ENCODE assay signal across 2 cellular contexts in the genomic region with DNA sequence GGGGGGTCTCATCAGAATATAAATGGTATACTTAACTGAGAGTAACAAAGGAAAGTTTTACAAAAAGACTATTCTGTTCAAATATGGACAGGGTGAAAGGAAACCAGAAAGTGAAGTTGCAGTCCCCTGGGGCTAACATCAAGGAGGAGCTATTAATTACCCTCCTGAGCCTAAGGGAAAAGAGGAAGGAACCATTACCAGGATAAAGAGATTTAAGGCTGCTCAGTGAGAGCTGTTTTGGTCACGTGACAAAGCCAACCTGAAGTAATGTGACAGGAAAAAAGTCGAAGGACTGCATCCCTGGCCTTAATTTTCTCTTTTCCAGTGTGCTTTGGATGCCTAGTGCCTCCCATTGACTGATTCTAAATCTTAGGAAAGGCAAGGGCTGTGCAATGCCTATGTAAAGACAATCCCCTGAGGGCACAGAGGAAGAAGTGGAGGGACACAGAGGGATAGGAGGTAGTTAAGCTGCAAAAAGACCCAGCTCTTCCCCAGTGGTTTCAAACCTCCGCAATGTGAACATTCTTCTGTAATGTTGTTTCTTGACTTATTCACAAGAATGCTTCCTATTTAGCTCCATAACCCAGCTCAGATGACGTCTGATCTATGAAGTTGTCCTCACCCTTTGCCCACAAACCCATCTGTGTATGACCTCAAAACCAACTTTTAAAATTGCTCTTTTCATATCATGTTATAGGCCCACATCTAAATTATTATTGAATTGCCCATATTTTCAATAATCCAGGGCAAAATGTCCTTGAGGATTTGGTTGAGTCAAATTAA.
TF ChIP-seq lines count a peak whose summit lies in the region.

No MANE protein-coding gene starts in this region.

TF ChIP-seq in SK-N-SH, 30 proteins besides CTCF, POLR2A, EP300 and RAD21:
- no peak for TF ChIP-seq ELF1 (IDR thresholded peaks at IDR 0.05)
- TF ChIP-seq, protein P1, sequence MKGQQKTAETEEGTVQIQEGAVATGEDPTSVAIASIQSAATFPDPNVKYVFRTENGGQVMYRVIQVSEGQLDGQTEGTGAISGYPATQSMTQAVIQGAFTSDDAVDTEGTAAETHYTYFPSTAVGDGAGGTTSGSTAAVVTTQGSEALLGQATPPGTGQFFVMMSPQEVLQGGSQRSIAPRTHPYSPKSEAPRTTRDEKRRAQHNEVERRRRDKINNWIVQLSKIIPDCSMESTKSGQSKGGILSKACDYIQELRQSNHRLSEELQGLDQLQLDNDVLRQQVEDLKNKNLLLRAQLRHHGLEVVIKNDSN (IDR thresholded peaks at IDR 0.05; ENCODE audit: borderline replicate concordance, low read depth): peak; percentile 42; the same call in 1 of the 2 replicates
TF ChIP-seq in SK-N-SH: peak in this region for 1.

TF ChIP-seq in SK-N-SH treated with all-trans-retinoic acid at 6 μM for 48 hours, 23 proteins besides CTCF, POLR2A, EP300 and RAD21:
- TF ChIP-seq CSDC2 (CRISPR knock-in tag; IDR thresholded peaks at IDR 0.05) (no peak), ZFP30 (CRISPR knock-in tag; IDR thresholded peaks at IDR 0.05) (no peak), OSR1 (CRISPR knock-in tag; IDR thresholded peaks at IDR 0.05) (no peak), ESRRG (CRISPR knock-in tag; IDR thresholded peaks at IDR 0.05) (no peak)
- TF ChIP-seq, protein P2, sequence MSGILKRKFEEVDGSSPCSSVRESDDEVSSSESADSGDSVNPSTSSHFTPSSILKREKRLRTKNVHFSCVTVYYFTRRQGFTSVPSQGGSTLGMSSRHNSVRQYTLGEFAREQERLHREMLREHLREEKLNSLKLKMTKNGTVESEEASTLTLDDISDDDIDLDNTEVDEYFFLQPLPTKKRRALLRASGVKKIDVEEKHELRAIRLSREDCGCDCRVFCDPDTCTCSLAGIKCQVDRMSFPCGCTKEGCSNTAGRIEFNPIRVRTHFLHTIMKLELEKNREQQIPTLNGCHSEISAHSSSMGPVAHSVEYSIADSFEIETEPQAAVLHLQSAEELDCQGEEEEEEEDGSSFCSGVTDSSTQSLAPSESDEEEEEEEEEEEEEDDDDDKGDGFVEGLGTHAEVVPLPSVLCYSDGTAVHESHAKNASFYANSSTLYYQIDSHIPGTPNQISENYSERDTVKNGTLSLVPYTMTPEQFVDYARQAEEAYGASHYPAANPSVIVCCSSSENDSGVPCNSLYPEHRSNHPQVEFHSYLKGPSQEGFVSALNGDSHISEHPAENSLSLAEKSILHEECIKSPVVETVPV (CRISPR knock-in tag; IDR thresholded peaks at IDR 0.05): no peak
- TF ChIP-seq, protein P3, sequence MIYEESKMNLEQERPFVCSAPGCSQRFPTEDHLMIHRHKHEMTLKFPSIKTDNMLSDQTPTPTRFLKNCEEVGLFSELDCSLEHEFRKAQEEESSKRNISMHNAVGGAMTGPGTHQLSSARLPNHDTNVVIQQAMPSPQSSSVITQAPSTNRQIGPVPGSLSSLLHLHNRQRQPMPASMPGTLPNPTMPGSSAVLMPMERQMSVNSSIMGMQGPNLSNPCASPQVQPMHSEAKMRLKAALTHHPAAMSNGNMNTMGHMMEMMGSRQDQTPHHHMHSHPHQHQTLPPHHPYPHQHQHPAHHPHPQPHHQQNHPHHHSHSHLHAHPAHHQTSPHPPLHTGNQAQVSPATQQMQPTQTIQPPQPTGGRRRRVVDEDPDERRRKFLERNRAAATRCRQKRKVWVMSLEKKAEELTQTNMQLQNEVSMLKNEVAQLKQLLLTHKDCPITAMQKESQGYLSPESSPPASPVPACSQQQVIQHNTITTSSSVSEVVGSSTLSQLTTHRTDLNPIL (CRISPR knock-in tag; IDR thresholded peaks at IDR 0.05; ENCODE audit: low read depth): no peak
- TF ChIP-seq, protein P4, sequence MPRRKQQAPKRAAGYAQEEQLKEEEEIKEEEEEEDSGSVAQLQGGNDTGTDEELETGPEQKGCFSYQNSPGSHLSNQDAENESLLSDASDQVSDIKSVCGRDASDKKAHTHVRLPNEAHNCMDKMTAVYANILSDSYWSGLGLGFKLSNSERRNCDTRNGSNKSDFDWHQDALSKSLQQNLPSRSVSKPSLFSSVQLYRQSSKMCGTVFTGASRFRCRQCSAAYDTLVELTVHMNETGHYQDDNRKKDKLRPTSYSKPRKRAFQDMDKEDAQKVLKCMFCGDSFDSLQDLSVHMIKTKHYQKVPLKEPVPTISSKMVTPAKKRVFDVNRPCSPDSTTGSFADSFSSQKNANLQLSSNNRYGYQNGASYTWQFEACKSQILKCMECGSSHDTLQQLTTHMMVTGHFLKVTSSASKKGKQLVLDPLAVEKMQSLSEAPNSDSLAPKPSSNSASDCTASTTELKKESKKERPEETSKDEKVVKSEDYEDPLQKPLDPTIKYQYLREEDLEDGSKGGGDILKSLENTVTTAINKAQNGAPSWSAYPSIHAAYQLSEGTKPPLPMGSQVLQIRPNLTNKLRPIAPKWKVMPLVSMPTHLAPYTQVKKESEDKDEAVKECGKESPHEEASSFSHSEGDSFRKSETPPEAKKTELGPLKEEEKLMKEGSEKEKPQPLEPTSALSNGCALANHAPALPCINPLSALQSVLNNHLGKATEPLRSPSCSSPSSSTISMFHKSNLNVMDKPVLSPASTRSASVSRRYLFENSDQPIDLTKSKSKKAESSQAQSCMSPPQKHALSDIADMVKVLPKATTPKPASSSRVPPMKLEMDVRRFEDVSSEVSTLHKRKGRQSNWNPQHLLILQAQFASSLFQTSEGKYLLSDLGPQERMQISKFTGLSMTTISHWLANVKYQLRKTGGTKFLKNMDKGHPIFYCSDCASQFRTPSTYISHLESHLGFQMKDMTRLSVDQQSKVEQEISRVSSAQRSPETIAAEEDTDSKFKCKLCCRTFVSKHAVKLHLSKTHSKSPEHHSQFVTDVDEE (CRISPR knock-in tag; IDR thresholded peaks at IDR 0.05): no peak
